Comparison of ENCODE assay signal across 23 cellular contexts in genomic region chr6:34929241-34929978, GRCh38.
"Had no signal": no experiment of that assay in that cellular context is flagged by ENCODE, and none has a peak within 500 bp of the region (broad histone marks: within the 10 kb centered on the region; RNA-seq: fewer than 3 reads in every experiment).

No MANE protein-coding gene starts in this region.

- H3K9me3 Mint-ChIP-seq: activated naive CD8-positive, alpha-beta T cell treated with anti-CD3 and anti-CD28 coated beads, Interleukin-2, amount 10 ng/mL, durations not matched to agents 7 days and 5 days had no signal

- DNase-seq: activated CD4-positive, alpha-beta T cell treated with anti-CD3 and anti-CD28 coated beads for 48 hours; activated CD4-positive, alpha-beta T cell treated with anti-CD3 and anti-CD28 coated beads, Interleukin-2, amount 50 U/mL, for 4 hours; activated CD4-positive, CD25-positive, alpha-beta regulatory T cell treated with anti-CD3 and anti-CD28 coated beads, Interleukin-2, amount 50 U/mL, for 72 hours; activated CD8-positive, alpha-beta memory T cell treated with anti-CD3 and anti-CD28 coated beads, Interleukin-2, amount 50 U/mL, for 48 hours; activated CD8-positive, alpha-beta T cell treated with anti-CD3 and anti-CD28 coated beads, Interleukin-2, amount 10 ng/mL, durations not matched to agents 7 days and 5 days; activated naive CD4-positive, alpha-beta T cell treated with anti-CD3 and anti-CD28 coated beads, Interleukin-2, amount 50 U/mL, for 16 hours; activated naive CD8-positive, alpha-beta T cell treated with anti-CD3 and anti-CD28 coated beads, Interleukin-2, amount 10 ng/mL, durations not matched to agents 7 days and 5 days; activated T-cell treated with anti-CD3 and anti-CD28 coated beads, Interleukin-2, amount 50 U/mL, for 1 hour; adrenal gland; anterior cingulate cortex; NCI-H1092; NCI-H1930; NCI-H2171; NCI-H2227 treated with DMSO at 0.1 percent for 48 hours; NCI-H446 treated with DMSO at 0.1 percent for 48 hours; NCI-H524 treated with DMSO at 0.1 percent for 48 hours; NCI-H748 treated with DMSO at 0.1 percent for 48 hours; Peyer's patch; Right ventricle myocardium superior; SJCRH30; SK-N-SH; T-helper 1 cell had no signal

- H3K4me3 Mint-ChIP-seq: activated CD8-positive, alpha-beta T cell treated with anti-CD3 and anti-CD28 coated beads, Interleukin-2, amount 10 ng/mL, durations not matched to agents 7 days and 5 days; activated naive CD8-positive, alpha-beta T cell treated with anti-CD3 and anti-CD28 coated beads, Interleukin-2, amount 10 ng/mL, durations not matched to agents 7 days and 5 days had no signal

- H3K36me3 Mint-ChIP-seq: activated naive CD8-positive, alpha-beta T cell treated with anti-CD3 and anti-CD28 coated beads, Interleukin-2, amount 10 ng/mL, durations not matched to agents 7 days and 5 days had no signal

- H3K27ac Mint-ChIP-seq: activated CD8-positive, alpha-beta T cell treated with anti-CD3 and anti-CD28 coated beads, Interleukin-2, amount 10 ng/mL, durations not matched to agents 7 days and 5 days; activated naive CD8-positive, alpha-beta T cell treated with anti-CD3 and anti-CD28 coated beads, Interleukin-2, amount 10 ng/mL, durations not matched to agents 7 days and 5 days had no signal

- H3K27ac ChIP-seq: Peyer's patch, RWPE1, SJCRH30 had no signal

- ATAC-seq: activated CD8-positive, alpha-beta T cell treated with anti-CD3 and anti-CD28 coated beads, Interleukin-2, amount 10 ng/mL, durations not matched to agents 7 days and 5 days had no signal
